ENCODE assay signal across 9 cellular contexts in genomic region chr12:113479578-113480335, GRCh38. TPM values are rescaled to one million over a fixed set of nuclear protein-coding genes. Genes with fewer than 3 reads are reported as not detected.
DNase-seq lines count a peak whose midpoint lies in the region; ATAC-seq, FAIRE-seq and TF ChIP-seq lines count a peak whose summit lies in the region.
"Had no signal": no experiment of that assay in that cellular context is flagged by ENCODE, and none has a peak within 500 bp of the region (broad histone marks: within the 10 kb centered on the region; RNA-seq: fewer than 3 reads in every experiment).

No MANE protein-coding gene starts in this region.

- no peak overlapping the region for H2AFZ ChIP-seq in endothelial cell of umbilical vein (ENCODE audit: low read depth, low read length)

- H3K4me1 Mint-ChIP-seq in osteocyte (ENCODE audit: unreplicated experiment) = peaks cover 12% of the 10 kb centered on the region
- peaks cover 5 to 19% (median 9%) of the 10 kb centered on the region in 3 donors for H3K4me1 Mint-ChIP-seq in CD8-positive, alpha-beta memory T cell

- no peak overlapping the region for H3K27ac ChIP-seq in endothelial cell of umbilical vein (ENCODE audit: insufficient read depth, low read depth, low read length)
- no peak overlapping the region for H3K27ac ChIP-seq in CD8-positive, alpha-beta memory T cell (ENCODE audit: low read depth, low read length)

- peak; percentile 43 for FAIRE-seq in endothelial cell of umbilical vein (lab: Jason Lieb, UNC)
- FAIRE-seq: H54 had no signal

- dilution Hi-C loops in endothelial cell of umbilical vein (cut with MboI; ENCODE audit: extremely low pct_ligation_motif_present, low sequenced_read_pairs) = no loop called here

- no peaks in the 10 kb centered on the region for H3K9me3 ChIP-seq in endothelial cell of umbilical vein (replicated peaks; ENCODE audit: control insufficient read depth, insufficient read depth, low read length)
- H3K9me3 ChIP-seq in CD8-positive, alpha-beta memory T cell (ENCODE audit: low read length) = no peaks in the 10 kb centered on the region

- no peaks in the 10 kb centered on the region for H3K36me3 ChIP-seq in endothelial cell of umbilical vein (ENCODE audit: control insufficient read depth in 2 of 2, extremely low read depth in 1 of 2, insufficient read depth in 2 of 2, low read length in 2 of 2)
- H3K36me3 ChIP-seq in CD8-positive, alpha-beta memory T cell (ENCODE audit: insufficient read depth, low read length) = no peaks in the 10 kb centered on the region

- H3K4me3 ChIP-seq in endothelial cell of umbilical vein (replicated peaks in 1 of 3; ENCODE audit: insufficient read depth in 1 of 3, low read depth in 1 of 3, low read length in 3 of 3) = no peak overlapping the region
- H3K4me3 ChIP-seq in CD8-positive, alpha-beta memory T cell (ENCODE audit: low read length) = no peak overlapping the region

- H3K4me3 Mint-ChIP-seq in osteocyte (ENCODE audit: unreplicated experiment) = peak overlapping the region; percentile 16
- H3K4me3 Mint-ChIP-seq in CD8-positive, alpha-beta memory T cell = peak overlapping the region in 1 of 7 donors; percentile 5

- no peak for TF ChIP-seq POLR2A in endothelial cell of umbilical vein (IDR thresholded peaks at IDR 0.05; ENCODE audit: low read depth, low read length)

- no peaks in the 10 kb centered on the region for H4K20me1 ChIP-seq in endothelial cell of umbilical vein (replicated peaks; ENCODE audit: control insufficient read depth, extremely low read depth, insufficient read depth, low read length)

- peak; percentile 73 for ATAC-seq in SK-N-SH treated with all-trans-retinoic acid at 6 μM for 48 hours
- ATAC-seq in GM21717 (IDR thresholded peaks at IDR 0.05; ENCODE audit: unreplicated experiment) = no peak
- ATAC-seq in HG02840 (IDR thresholded peaks at IDR 0.05; ENCODE audit: low FRiP score, unreplicated experiment) = no peak

- CTCF ChIA-PET in GM10248 (lab: Yijun Ruan, JAX) (no interaction called here), endothelial cell of umbilical vein (lab: Charles Lee) (interaction anchor here (0.8 to 1.7 kb wide), 3 partner anchors 17 to 54 kb away, joined by 4 to 9 read pairs (median 5); no protein-coding TSS in a partner anchor)
- CTCF ChIA-PET in CD8-positive, alpha-beta memory T cell (lab: Charles Lee) = no interaction called here

- H3K9ac ChIP-seq in endothelial cell of umbilical vein (replicated peaks; ENCODE audit: extremely low read depth, insufficient read depth, low read length) = no peak overlapping the region

- peaks cover 46 to 50% of the 10 kb centered on the region in 2 experiments for H3K27me3 ChIP-seq in endothelial cell of umbilical vein (ENCODE audit: control insufficient read depth in 2 of 2, insufficient read depth in 2 of 2, low read length in 2 of 2)
- H3K27me3 ChIP-seq in CD8-positive, alpha-beta memory T cell (ENCODE audit: insufficient read depth, low read length, poor library complexity, severe bottlenecking) = peaks cover 35% of the 10 kb centered on the region

- POLR2A ChIA-PET in GM10248 (lab: Yijun Ruan, JAX) (no interaction called here), endothelial cell of umbilical vein (lab: Charles Lee) (no interaction called here)
- POLR2A ChIA-PET in CD8-positive, alpha-beta memory T cell (lab: Charles Lee) = no interaction called here

- intact Hi-C loops in endothelial cell of umbilical vein (cut with micrococcal nuclease) = no loop called here

- H3K4me2 ChIP-seq in endothelial cell of umbilical vein (ENCODE audit: insufficient read depth, low read length) = no peak overlapping the region

- H3K4me1 ChIP-seq in endothelial cell of umbilical vein (ENCODE audit: control insufficient read depth, extremely low read depth, insufficient read depth, low read length) = no peaks in the 10 kb centered on the region
- H3K4me1 ChIP-seq in CD8-positive, alpha-beta memory T cell (ENCODE audit: insufficient read depth, low read length) = no peaks in the 10 kb centered on the region

- H3K79me2 ChIP-seq in endothelial cell of umbilical vein (ENCODE audit: control insufficient read depth, insufficient read depth, low read length) = no peaks in the 10 kb centered on the region

- H3K36me3 Mint-ChIP-seq in osteocyte (ENCODE audit: unreplicated experiment) = no peaks in the 10 kb centered on the region
- no peaks in the 10 kb centered on the region for H3K36me3 Mint-ChIP-seq in CD8-positive, alpha-beta memory T cell

- no peaks in the 10 kb centered on the region for H3K9me3 Mint-ChIP-seq in osteocyte (ENCODE audit: unreplicated experiment)
- H3K9me3 Mint-ChIP-seq in CD8-positive, alpha-beta memory T cell = peaks cover 0 to 20% (median 4%) of the 10 kb centered on the region in 5 donors

- peaks cover 74% of the 10 kb centered on the region for H3K27me3 Mint-ChIP-seq in osteocyte (ENCODE audit: unreplicated experiment)
- H3K27me3 Mint-ChIP-seq in CD8-positive, alpha-beta memory T cell = peaks cover 73 to 89% of the 10 kb centered on the region in 2 donors

- DNase-seq in GM10248 (ENCODE audit: extremely low spot score) = peak; percentile 56
- peak; percentile 28 for DNase-seq in endothelial cell of umbilical vein (ENCODE audit: low read depth, low spot score)
- DNase-seq in osteocyte (ENCODE audit: extremely low spot score, unreplicated experiment) = no peak
- DNase-seq in NK-92 (lab: John Stamatoyannopoulos, UW; ENCODE audit: unreplicated experiment) = no peak
- no peak for DNase-seq in CD8-positive, alpha-beta memory T cell

- no peaks in the 10 kb centered on the region for H3K9me1 ChIP-seq in endothelial cell of umbilical vein (replicated peaks; ENCODE audit: control insufficient read depth, extremely low read depth, insufficient read depth, low read length)

- BruUV-seq in endothelial cell of umbilical vein (replicated peaks; lab: Mats Ljungman, UMichigan) = no TSS peak

- H3K27ac Mint-ChIP-seq in osteocyte (ENCODE audit: unreplicated experiment) = no peak overlapping the region
- H3K27ac Mint-ChIP-seq in CD8-positive, alpha-beta memory T cell = peak overlapping the region in 1 of 8 donors; percentile 62

- TF ChIP-seq CTCF in GM10248 (IDR thresholded peaks at IDR 0.05; ENCODE audit: control extremely low read depth, extremely low read depth, low read depth, missing control alignments) (no peak), endothelial cell of umbilical vein (IDR thresholded peaks at IDR 0.05; ENCODE audit: extremely low read depth in 1 of 2, insufficient read depth in 1 of 2, low read depth in 1 of 2, low read length in 2 of 2) (no peak), osteocyte (IDR thresholded peaks at IDR 0.05) (no peak)

TF ChIP-seq in SK-N-SH treated with all-trans-retinoic acid at 6 μM for 48 hours, 23 proteins besides CTCF, POLR2A, EP300 and RAD21 (continues in another document):
- TF ChIP-seq ZC3H10 (CRISPR knock-in tag; IDR thresholded peaks at IDR 0.05) = no peak

TF ChIP-seq in endothelial cell of umbilical vein, 7 proteins besides CTCF, POLR2A, EP300 and RAD21:
- peak; percentile 92 for TF ChIP-seq EZH2 (IDR thresholded peaks at IDR 0.05; ENCODE audit: borderline replicate concordance, low read depth, low read length, severe bottlenecking)
- no peak for TF ChIP-seq MAX (IDR thresholded peaks at IDR 0.05; ENCODE audit: insufficient read depth, insufficient read length)
- no peak for TF ChIP-seq POLR2AphosphoS5 (IDR thresholded peaks at IDR 0.05; ENCODE audit: insufficient read depth, low read depth, low read length)
- no peak for TF ChIP-seq FOS (IDR thresholded peaks at IDR 0.05; ENCODE audit: borderline replicate concordance, insufficient read depth, low read length)
- TF ChIP-seq MYC (IDR thresholded peaks at IDR 0.05; ENCODE audit: low read depth, low read length) = no peak

RNA-seq across cellular contexts. Expression of gene LHX5, which starts 8.1 kb away (rescaled TPM):
- total RNA-seq in endothelial cell of umbilical vein = not detected in 2 replicates
- polyA plus RNA-seq in endothelial cell of umbilical vein = not detected in 2 replicates
- polyA plus RNA-seq in endothelial cell of umbilical vein (2011; cell fraction: cytosol; rRNA removed) = not detected in 2 replicates
- not detected in 2 replicates for polyA plus RNA-seq in endothelial cell of umbilical vein (2011; cell fraction: nucleus; rRNA removed)
- polyA plus RNA-seq in endothelial cell of umbilical vein (2012) = not detected in 2 replicates
- not detected in 2 replicates for polyA minus RNA-seq in endothelial cell of umbilical vein
- polyA minus RNA-seq in endothelial cell of umbilical vein (2011; cell fraction: cytosol; rRNA and poly(A)+ RNA removed) = not detected
- not detected in 2 replicates for polyA minus RNA-seq in endothelial cell of umbilical vein (2011; cell fraction: nucleus; rRNA and poly(A)+ RNA removed)
- not detected in 2 replicates for total RNA-seq in osteocyte
- not detected for total RNA-seq in CD8-positive, alpha-beta memory T cell
- polyA plus RNA-seq in CD8-positive, alpha-beta memory T cell = not detected

RNA-seq across cellular contexts. Expression of gene SDSL, which starts 57.6 kb away (rescaled TPM):
- 3.7 and 5.7 TPM in 2 replicates for total RNA-seq in endothelial cell of umbilical vein
- 15.5 and 16.9 TPM in 2 replicates for polyA plus RNA-seq in endothelial cell of umbilical vein
- 10.3 and 10.8 TPM in 2 replicates for polyA plus RNA-seq in endothelial cell of umbilical vein (2011; cell fraction: cytosol; rRNA removed)
- 4.5 and 5.9 TPM in 2 replicates for polyA plus RNA-seq in endothelial cell of umbilical vein (2011; cell fraction: nucleus; rRNA removed)
- 9.0 and 9.6 TPM in 2 replicates for polyA plus RNA-seq in endothelial cell of umbilical vein (2012)
- polyA minus RNA-seq in endothelial cell of umbilical vein = 1.7 and 3.5 TPM in 2 replicates
- polyA minus RNA-seq in endothelial cell of umbilical vein (2011; cell fraction: cytosol; rRNA and poly(A)+ RNA removed) = 5.2 TPM
- polyA minus RNA-seq in endothelial cell of umbilical vein (2011; cell fraction: nucleus; rRNA and poly(A)+ RNA removed) = 0.38 and 1.4 TPM in 2 replicates
- total RNA-seq in osteocyte = 4.4 and 6.2 TPM in 2 replicates
- under 1 TPM; 0.20 to 0.24 TPM for total RNA-seq in CD8-positive, alpha-beta memory T cell
- polyA plus RNA-seq in CD8-positive, alpha-beta memory T cell = not detected

Comparison
In these comparisons a context has a peak if more than half of its experiments do, and no peak if none do; other contexts are left out.
1. DNase-seq: peak in GM10248 (single experiment) and endothelial cell of umbilical vein (single experiment); none in osteocyte (single experiment), NK-92 (single experiment) and CD8-positive, alpha-beta memory T cell (0 of 5).